In genomic region chr1:43585596-43585995, GRCh38 we compare ENCODE assay signal across 21 cellular contexts. TPM values are rescaled to one million over a fixed set of nuclear protein-coding genes. Genes with fewer than 3 reads are reported as not detected.
"Had no signal": no experiment of that assay in that cellular context is flagged by ENCODE, and none has a peak within 500 bp of the region (broad histone marks: within the 10 kb centered on the region; RNA-seq: fewer than 3 reads in every experiment).

No MANE protein-coding gene starts in this region.

- ATAC-seq: activated CD4-positive, CD25-positive, alpha-beta regulatory T cell treated with anti-CD3 and anti-CD28 coated beads, Interleukin-2, amount 50 U/mL, for 24 hours; activated naive CD8-positive, alpha-beta T cell treated with anti-CD3 and anti-CD28 coated beads, Interleukin-2, amount 50 U/mL, for 24 hours; gastrocnemius medialis; naive thymus-derived CD4-positive, alpha-beta T cell; right cardiac atrium; T-cell had no signal

- H3K9me3 ChIP-seq: gastrocnemius medialis, ovary, tibial artery had no signal

- H3K27ac Mint-ChIP-seq: activated CD4-positive, alpha-beta memory T cell treated with anti-CD3 and anti-CD28 coated beads, Interleukin-2, amount 10 ng/mL, durations not matched to agents 7 days and 5 days; activated CD4-positive, alpha-beta T cell treated with anti-CD3 and anti-CD28 coated beads, Interleukin-2, amount 10 ng/mL, durations not matched to agents 24 days and 14 days; activated naive CD8-positive, alpha-beta T cell treated with anti-CD3 and anti-CD28 coated beads, Interleukin-2, amount 50 U/mL, for 24 hours; activated T-helper 1 cell treated with anti-CD3 and anti-CD28 coated beads, Interleukin-12 subunit alpha, Interleukin-12 subunit beta, Interleukin-2, Interleukin-4 antibody, amounts not matched to agents 30 ng/mL and 10 ng/mL and 1 ng/mL, durations not matched to agents 14 hours and 24 hours and 36 hours; dendritic cell treated with granulocyte-macrophage colony-stimulating factor and Interleukin-4, amounts not matched to agents 40 ng/mL and 50 ng/mL, for 4 days; naive thymus-derived CD4-positive, alpha-beta T cell; stimulated activated naive CD8-positive, alpha-beta T cell treated with anti-CD3 and anti-CD28 coated beads, Interleukin-15, Interleukin-2, amounts not matched to agents 100 ng/mL and 50 ng/mL, for 24 hours; T-cell; T-helper 2 cell treated with Interferon-gamma antibody and Interleukin-4, amounts not matched to agents 5 μg/mL and 100 μg/mL, for 36 hours had no signal

- H3K27me3 ChIP-seq: gastrocnemius medialis, ovary, tibial artery had no signal

- H3K27ac ChIP-seq: gastrocnemius medialis, ovary, tibial artery, VCaP had no signal

- H3K36me3 Mint-ChIP-seq: naive thymus-derived CD4-positive, alpha-beta T cell; T-cell had no signal

- H3K9me3 Mint-ChIP-seq: activated CD4-positive, alpha-beta memory T cell treated with anti-CD3 and anti-CD28 coated beads, Interleukin-2, amount 10 ng/mL, durations not matched to agents 7 days and 5 days; activated CD4-positive, alpha-beta T cell treated with anti-CD3 and anti-CD28 coated beads, Interleukin-2, amount 10 ng/mL, durations not matched to agents 24 days and 14 days; activated naive CD8-positive, alpha-beta T cell treated with anti-CD3 and anti-CD28 coated beads, Interleukin-2, amount 50 U/mL, for 24 hours; activated T-helper 1 cell treated with anti-CD3 and anti-CD28 coated beads, Interleukin-12 subunit alpha, Interleukin-12 subunit beta, Interleukin-2, Interleukin-4 antibody, amounts not matched to agents 30 ng/mL and 10 ng/mL and 1 ng/mL, durations not matched to agents 14 hours and 24 hours and 36 hours; dendritic cell treated with granulocyte-macrophage colony-stimulating factor and Interleukin-4, amounts not matched to agents 40 ng/mL and 50 ng/mL, for 4 days; stimulated activated naive CD8-positive, alpha-beta T cell treated with anti-CD3 and anti-CD28 coated beads, Interleukin-15, Interleukin-2, amounts not matched to agents 100 ng/mL and 50 ng/mL, for 24 hours; T-cell; T-helper 2 cell treated with Interferon-gamma antibody and Interleukin-4, amounts not matched to agents 5 μg/mL and 100 μg/mL, for 36 hours had no signal

- H3K4me3 ChIP-seq: gastrocnemius medialis, ovary, tibial artery had no signal

- H3K4me3 Mint-ChIP-seq: activated CD4-positive, alpha-beta memory T cell treated with anti-CD3 and anti-CD28 coated beads, Interleukin-2, amount 10 ng/mL, durations not matched to agents 7 days and 5 days; activated CD4-positive, alpha-beta T cell treated with anti-CD3 and anti-CD28 coated beads, Interleukin-2, amount 10 ng/mL, durations not matched to agents 24 days and 14 days; activated naive CD8-positive, alpha-beta T cell treated with anti-CD3 and anti-CD28 coated beads, Interleukin-2, amount 50 U/mL, for 24 hours; activated T-helper 1 cell treated with anti-CD3 and anti-CD28 coated beads, Interleukin-12 subunit alpha, Interleukin-12 subunit beta, Interleukin-2, Interleukin-4 antibody, amounts not matched to agents 30 ng/mL and 10 ng/mL and 1 ng/mL, durations not matched to agents 14 hours and 24 hours and 36 hours; dendritic cell treated with granulocyte-macrophage colony-stimulating factor and Interleukin-4, amounts not matched to agents 40 ng/mL and 50 ng/mL, for 4 days; naive thymus-derived CD4-positive, alpha-beta T cell; stimulated activated naive CD8-positive, alpha-beta T cell treated with anti-CD3 and anti-CD28 coated beads, Interleukin-15, Interleukin-2, amounts not matched to agents 100 ng/mL and 50 ng/mL, for 24 hours; T-cell; T-helper 2 cell treated with Interferon-gamma antibody and Interleukin-4, amounts not matched to agents 5 μg/mL and 100 μg/mL, for 36 hours had no signal

- H3K27me3 Mint-ChIP-seq: activated CD4-positive, alpha-beta memory T cell treated with anti-CD3 and anti-CD28 coated beads, Interleukin-2, amount 10 ng/mL, durations not matched to agents 7 days and 5 days; activated CD4-positive, alpha-beta T cell treated with anti-CD3 and anti-CD28 coated beads, Interleukin-2, amount 10 ng/mL, durations not matched to agents 24 days and 14 days; activated naive CD8-positive, alpha-beta T cell treated with anti-CD3 and anti-CD28 coated beads, Interleukin-2, amount 50 U/mL, for 24 hours; dendritic cell treated with granulocyte-macrophage colony-stimulating factor and Interleukin-4, amounts not matched to agents 40 ng/mL and 50 ng/mL, for 4 days; naive thymus-derived CD4-positive, alpha-beta T cell; stimulated activated naive CD8-positive, alpha-beta T cell treated with anti-CD3 and anti-CD28 coated beads, Interleukin-15, Interleukin-2, amounts not matched to agents 100 ng/mL and 50 ng/mL, for 24 hours; T-cell had no signal

- H3K4me1 ChIP-seq: tibial artery had no signal

- H3K36me3 ChIP-seq: gastrocnemius medialis, ovary had no signal

- DNase-seq: activated CD4-positive, alpha-beta memory T cell treated with anti-CD3 and anti-CD28 coated beads, Interleukin-2, amount 10 ng/mL, durations not matched to agents 7 days and 5 days; activated CD4-positive, alpha-beta T cell treated with anti-CD3 and anti-CD28 coated beads, Interleukin-2, amount 10 ng/mL, durations not matched to agents 24 days and 14 days; activated gamma-delta T cell; activated naive CD4-positive, alpha-beta T cell treated with anti-CD3 and anti-CD28 coated beads, Interleukin-2, amount 50 U/mL, for 16 hours; activated naive CD8-positive, alpha-beta T cell treated with anti-CD3 and anti-CD28 coated beads, Interleukin-2, amount 50 U/mL, for 24 hours; effector CD4-positive, alpha-beta T cell; gastrocnemius medialis; head of caudate nucleus; naive thymus-derived CD4-positive, alpha-beta T cell; ovary; right cardiac atrium; stimulated activated CD4-positive, alpha-beta T cell treated with anti-CD3 and anti-CD28 coated beads, Interleukin-1b, Interleukin-23, amount 100 ng/mL, for 48 hours; substantia nigra; T-cell; tibial artery had no signal

RNA-seq across cellular contexts. Expression of gene PTPRF, which starts 54.9 kb away (rescaled TPM):
- polyA plus RNA-seq: naive thymus-derived CD4-positive, alpha-beta T cell had no signal
